23 cellular contexts compared by ENCODE assay signal in the genomic region with DNA sequence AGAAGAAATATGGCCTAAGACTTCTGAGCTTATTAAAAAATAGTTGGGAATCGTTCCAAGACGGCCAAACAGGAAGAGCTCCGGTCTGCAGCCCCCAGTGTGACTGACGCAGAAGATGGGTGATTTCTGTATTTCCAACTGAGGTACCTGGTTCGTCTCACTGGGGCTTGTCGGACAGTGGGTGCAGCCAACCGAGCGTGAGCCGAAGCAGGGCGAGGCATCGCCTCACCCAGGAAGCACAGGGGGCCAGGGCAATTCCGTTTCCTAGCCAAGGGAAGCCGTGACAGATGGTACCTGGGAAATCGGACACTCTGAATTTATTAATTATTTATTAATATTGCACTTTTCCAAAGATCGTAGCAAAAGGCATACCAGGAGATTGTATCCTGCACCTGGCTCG.
"Had no signal": no experiment of that assay in that cellular context is flagged by ENCODE, and none has a peak within 500 bp of the region (broad histone marks: within the 10 kb centered on the region; RNA-seq: fewer than 3 reads in every experiment).

No MANE protein-coding gene starts in this region.

- ATAC-seq: heart right ventricle; left ventricle myocardium superior; lower lobe of right lung; naive thymus-derived CD8-positive, alpha-beta T cell; sciatic nerve; stimulated activated effector memory CD8-positive, alpha-beta T cell treated with anti-CD3 and anti-CD28 coated beads, Interleukin-12 subunit alpha, Interleukin-12 subunit beta, amount 100 ng/mL, for 72 hours; upper lobe of right lung had no signal

- H3K27ac ChIP-seq: heart right ventricle, hepatocyte, lower lobe of right lung, neural progenitor cell, neutrophil, parathyroid adenoma, right atrium auricular region, skin epidermis, suprapubic skin, thoracic aorta, tibial artery, upper lobe of right lung had no signal

- H3K36me3 ChIP-seq: heart right ventricle, lower lobe of right lung, neural progenitor cell, neutrophil, right atrium auricular region, suprapubic skin, thoracic aorta, tibial artery, upper lobe of right lung had no signal

- H3K4me3 ChIP-seq: heart right ventricle, hepatocyte, lower lobe of right lung, neural progenitor cell, right atrium auricular region, skin epidermis, suprapubic skin, thoracic aorta, tibial artery, upper lobe of right lung had no signal

- H3K4me1 ChIP-seq: heart right ventricle, lower lobe of right lung, neural progenitor cell, parathyroid adenoma, right atrium auricular region, suprapubic skin, tibial artery, upper lobe of right lung had no signal

- DNase-seq: heart right ventricle; islet precursor cell; left ventricle myocardium superior; lower lobe of right lung; mammary epithelial cell; mesenchymal stem cell; naive thymus-derived CD8-positive, alpha-beta T cell; occipital lobe; stimulated activated CD4-positive, alpha-beta T cell treated with anti-CD3 and anti-CD28 coated beads, Interleukin-4, amount 100 ng/mL, for 24 hours; stimulated activated naive CD4-positive, alpha-beta T cell; tibial artery; trophoblast cell; upper lobe of right lung had no signal

- H3K9me3 ChIP-seq: lower lobe of right lung, neutrophil, thoracic aorta, upper lobe of right lung had no signal

- H3K27me3 ChIP-seq: heart right ventricle, hepatocyte, neural progenitor cell, neutrophil, right atrium auricular region, suprapubic skin, tibial artery, upper lobe of right lung had no signal
